ENCODE assay signal across 8 cellular contexts in the genomic region with DNA sequence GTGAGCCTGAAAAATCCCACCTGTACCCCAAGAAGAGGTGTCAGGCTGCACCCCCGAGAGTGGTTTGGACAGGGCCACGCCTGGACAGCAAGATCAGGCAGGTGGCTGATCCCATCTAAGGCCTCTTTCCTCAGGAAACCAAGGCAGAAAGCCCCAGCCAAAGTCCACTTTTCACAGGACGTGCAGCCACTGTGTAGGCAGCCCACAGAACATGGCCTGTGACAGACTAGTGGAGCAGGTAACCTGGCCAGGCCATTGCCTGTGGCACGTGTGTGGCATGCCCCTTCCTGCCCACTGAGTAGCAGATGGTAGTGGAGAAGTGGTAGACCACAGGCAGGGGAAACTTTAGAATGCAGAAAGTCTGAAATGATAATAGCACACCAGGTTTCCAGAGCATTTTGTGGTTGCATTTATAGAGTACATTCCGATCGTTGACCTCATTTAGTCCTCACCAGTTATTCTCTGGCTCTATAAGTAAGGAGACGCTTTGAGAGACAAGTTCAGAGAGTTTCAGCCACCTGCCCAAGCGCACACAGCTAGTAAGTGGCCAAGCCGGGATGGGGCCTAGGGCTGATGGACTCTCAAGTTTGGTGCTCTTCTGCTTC.
DNase-seq lines count a peak whose midpoint lies in the region; ATAC-seq and TF ChIP-seq lines count a peak whose summit lies in the region.

No MANE protein-coding gene starts in this region.

- H3K27me3 Mint-ChIP-seq in Calu3 (ENCODE audit: unreplicated experiment), result no peaks in the 10 kb centered on the region

- DNase-seq in Calu3, result no peak
- peak; percentile 57 for DNase-seq in MV-4-11 (lab: John Stamatoyannopoulos, UW)
- peak; percentile 31 for DNase-seq in ecto neural progenitor cell (ENCODE audit: low spot score)
- peak; percentile 55 for DNase-seq in sciatic nerve (ENCODE audit: low spot score)
- DNase-seq in omental fat pad (ENCODE audit: low spot score), result no peak

- peaks cover 91% of the 10 kb centered on the region for H3K36me3 Mint-ChIP-seq in Calu3 (ENCODE audit: insufficient read depth, unreplicated experiment)

- BruUV-seq in Calu3 (replicated peaks; lab: Mats Ljungman, UMichigan), result no TSS peak

- no peaks in the 10 kb centered on the region for H3K9me3 Mint-ChIP-seq in Calu3 (ENCODE audit: low read depth, unreplicated experiment)

- ATAC-seq in sciatic nerve, result no peak
- ATAC-seq in HG03442 (IDR thresholded peaks at IDR 0.05; ENCODE audit: unreplicated experiment), result no peak
- ATAC-seq in HG03039 (IDR thresholded peaks at IDR 0.05; ENCODE audit: unreplicated experiment), result no peak
- ATAC-seq in HG03095 (IDR thresholded peaks at IDR 0.05; ENCODE audit: unreplicated experiment), result no peak
- no peak for ATAC-seq in omental fat pad (ENCODE audit: low FRiP score)

- no peak overlapping the region for H3K4me3 Mint-ChIP-seq in Calu3 (ENCODE audit: low read depth, unreplicated experiment)

- TF ChIP-seq CTCF in Calu3 (IDR thresholded peaks at IDR 0.05; ENCODE audit: unreplicated experiment) (no peak), omental fat pad (IDR thresholded peaks at IDR 0.05) (no peak)

- CTCF ChIA-PET in Calu3 (lab: Charles Lee), result interaction anchor here (1.5 kb wide), 1 partner anchor 11 kb away, joined by 3 read pairs; no protein-coding TSS in a partner anchor

- intact Hi-C loops in Calu3 (cut with micrococcal nuclease; ENCODE audit: unreplicated experiment), result no loop called here
- intact Hi-C loops in sciatic nerve (cut with DNase I), result no loop called here

- H3K4me1 Mint-ChIP-seq in Calu3 (ENCODE audit: low read depth, unreplicated experiment), result peaks cover 7% of the 10 kb centered on the region

- H3K27ac Mint-ChIP-seq in Calu3 (ENCODE audit: unreplicated experiment), result peak overlapping the region; percentile 54

Comparison
In these comparisons a context has a peak if more than half of its experiments do, and no peak if none do; other contexts are left out.
1. DNase-seq: peak in MV-4-11 (single experiment), ecto neural progenitor cell (single experiment) and sciatic nerve (single experiment); none in Calu3 (single experiment) and omental fat pad (single experiment).